ENCODE assay signal across 15 cellular contexts in the genomic region with DNA sequence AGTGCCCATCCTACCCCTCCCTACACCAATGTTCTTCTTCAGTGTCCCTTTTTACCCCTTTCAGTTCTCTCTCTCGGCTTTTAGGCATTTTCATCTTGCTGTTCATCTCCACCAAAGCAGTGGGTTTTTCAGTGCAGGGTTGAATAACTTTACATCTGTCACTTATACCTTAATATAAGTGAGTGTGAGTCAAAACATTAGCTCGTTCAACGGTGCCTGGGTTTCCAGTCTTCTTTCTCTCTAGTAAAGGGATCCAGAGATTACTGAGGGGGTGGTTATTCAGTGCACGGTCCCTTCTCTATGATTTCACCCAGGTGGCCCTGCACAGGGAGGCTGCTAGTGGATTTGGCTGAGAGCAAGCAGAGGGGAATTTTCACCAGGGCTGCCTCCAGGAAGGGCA.
"Had no signal": no experiment of that assay in that cellular context is flagged by ENCODE, and none has a peak within 500 bp of the region (broad histone marks: within the 10 kb centered on the region; RNA-seq: fewer than 3 reads in every experiment).

No MANE protein-coding gene starts in this region.

- H3K27me3 ChIP-seq: brain microvascular endothelial cell, sigmoid colon, suprapubic skin, upper lobe of right lung had no signal

- ATAC-seq: left ventricle myocardium superior; stimulated activated naive CD8-positive, alpha-beta T cell treated with anti-CD3 and anti-CD28 coated beads, Interleukin-15, Interleukin-2, amounts not matched to agents 100 U/mL and 50 U/mL, for 24 hours; upper lobe of right lung had no signal

- H3K27ac ChIP-seq: brain microvascular endothelial cell, epithelial cell of prostate, sigmoid colon, suprapubic skin, upper lobe of right lung had no signal

- H3K36me3 Mint-ChIP-seq: activated naive CD8-positive, alpha-beta T cell had no signal

- H3K4me3 ChIP-seq: sigmoid colon, suprapubic skin, upper lobe of right lung had no signal

- DNase-seq: activated B cell treated with CpG ODN at 0.5 μM for 24 hours; activated CD4-positive, alpha-beta T cell treated with anti-CD3 and anti-CD28 coated beads, Interleukin-2, amount 10 ng/mL, durations not matched to agents 24 days and 14 days; activated effector memory CD4-positive, alpha-beta T cell treated with anti-CD3 and anti-CD28 coated beads, Interleukin-2, amount 50 U/mL, for 16 hours; brain microvascular endothelial cell; effector memory CD4-positive, alpha-beta T cell; hippocampal formation; left ventricle myocardium superior; sigmoid colon; stimulated activated CD4-positive, alpha-beta T cell treated with anti-CD3 and anti-CD28 coated beads, Interleukin-2, amount 100 ng/mL, for 48 hours; stimulated activated naive CD8-positive, alpha-beta T cell treated with anti-CD3 and anti-CD28 coated beads, Interleukin-15, Interleukin-2, amounts not matched to agents 100 U/mL and 50 U/mL, for 24 hours; upper lobe of right lung had no signal

- H3K27ac Mint-ChIP-seq: activated B cell treated with CpG ODN at 0.5 μM for 24 hours; activated CD4-positive, alpha-beta T cell treated with anti-CD3 and anti-CD28 coated beads, Interleukin-2, amount 10 ng/mL, durations not matched to agents 24 days and 14 days; activated naive CD8-positive, alpha-beta T cell had no signal

- H3K27me3 Mint-ChIP-seq: activated naive CD8-positive, alpha-beta T cell had no signal

- H3K4me3 Mint-ChIP-seq: activated B cell treated with CpG ODN at 0.5 μM for 24 hours; activated CD4-positive, alpha-beta T cell treated with anti-CD3 and anti-CD28 coated beads, Interleukin-2, amount 10 ng/mL, durations not matched to agents 24 days and 14 days; activated naive CD8-positive, alpha-beta T cell; neural crest cell had no signal

- H3K9me3 Mint-ChIP-seq: activated B cell treated with CpG ODN at 0.5 μM for 24 hours, neural crest cell had no signal

- H3K36me3 ChIP-seq: brain microvascular endothelial cell, sigmoid colon, suprapubic skin, upper lobe of right lung had no signal

- H3K4me1 Mint-ChIP-seq: activated B cell treated with CpG ODN at 0.5 μM for 24 hours had no signal

- H3K9me3 ChIP-seq: sigmoid colon, suprapubic skin, upper lobe of right lung had no signal
